ENCODE assay signal across 9 cellular contexts in the genomic region with DNA sequence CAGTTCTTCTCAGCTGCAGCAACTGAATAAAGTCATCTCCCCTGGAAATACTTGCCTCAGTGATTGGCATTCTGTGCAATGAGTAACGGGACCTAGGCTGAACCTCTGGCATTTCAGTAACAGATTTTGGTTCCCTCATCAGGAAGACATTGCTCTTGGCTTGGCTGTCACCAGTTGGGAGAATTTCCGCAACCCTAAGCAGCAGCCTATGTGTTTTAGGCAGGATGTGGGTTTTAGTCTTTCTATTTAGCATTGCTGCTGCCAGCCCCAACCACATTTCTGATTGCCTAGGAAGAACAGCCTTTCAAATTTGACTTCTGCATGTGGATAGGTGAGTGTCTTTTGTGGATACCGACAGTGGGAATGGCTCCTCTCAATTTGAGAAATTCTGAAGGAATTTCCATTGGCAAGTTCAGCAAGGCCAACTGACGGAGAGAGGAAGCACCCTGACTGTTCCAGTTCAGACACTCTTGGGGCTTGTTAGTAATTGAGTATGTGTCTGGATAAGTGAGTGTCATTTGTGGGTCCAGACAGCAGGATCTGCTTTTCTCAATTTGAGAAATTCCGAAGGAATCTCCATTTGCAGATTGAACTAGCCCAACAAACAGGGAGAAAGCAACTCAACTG. TPM values are rescaled to one million over a fixed set of nuclear protein-coding genes. Genes with fewer than 3 reads are reported as not detected.
DNase-seq lines count a peak whose midpoint lies in the region; ATAC-seq and TF ChIP-seq lines count a peak whose summit lies in the region.
"Had no signal": no experiment of that assay in that cellular context is flagged by ENCODE, and none has a peak within 500 bp of the region (broad histone marks: within the 10 kb centered on the region; RNA-seq: fewer than 3 reads in every experiment).

No MANE protein-coding gene starts in this region.

- peak; percentile 31 for ATAC-seq in GM18868 (IDR thresholded peaks at IDR 0.05; ENCODE audit: unreplicated experiment)

- TF ChIP-seq CTCF in MM.1S (IDR thresholded peaks at IDR 0.05; ENCODE audit: low read length), result no peak
- TF ChIP-seq CTCF in lower leg skin (IDR thresholded peaks at IDR 0.05), result no peak

- H4K20me1 ChIP-seq in MM.1S (ENCODE audit: insufficient read depth, low read length), result no peaks in the 10 kb centered on the region

- no peaks in the 10 kb centered on the region for H3K9me3 ChIP-seq in MM.1S (replicated peaks; ENCODE audit: insufficient read depth, low read length)

- H2AFZ ChIP-seq in MM.1S (ENCODE audit: low read length), result no peak overlapping the region

- WGBS in lower leg skin, 2 donors, result 64 to 68% methylated on average over 5 of the region's 5 CpGs

- intact Hi-C loops in lower leg skin (cut with DNase I; ENCODE audit: low total_unique reads), result no loop called here

- no peak overlapping the region for H3K9ac ChIP-seq in MM.1S (ENCODE audit: low read length)

- DNase-seq in MM.1S (peak; percentile 25), activated T-helper 1 cell treated with Interleukin-2 at 50 U/mL for 16 hours (ENCODE audit: low read depth) (peak; percentile 10), NCI-H146 (lab: John Stamatoyannopoulos, UW) (no peak), NCI-H510A treated with DMSO at 0.1 percent for 48 hours (lab: John Stamatoyannopoulos, UW) (no peak), lower leg skin (ENCODE audit: low spot score in 2 of 2) (no peak), NCI-H1105 treated with DMSO at 0.1 percent for 48 hours (lab: John Stamatoyannopoulos, UW) (no peak)
- DNase-seq in stimulated activated CD4-positive, alpha-beta T cell treated with anti-CD3 and anti-CD28 coated beads, Interleukin-4, amount 100 ng/mL, for 4 hours, result peak; percentile 3 to 16
- DNase-seq: NCI-H1105 had no signal

- no peak overlapping the region for H3K4me2 ChIP-seq in MM.1S (ENCODE audit: low read depth, low read length)

- peaks cover 21% of the 10 kb centered on the region for H3K4me1 ChIP-seq in MM.1S (ENCODE audit: low read length)

- no peak for TF ChIP-seq POLR2A in lower leg skin (IDR thresholded peaks at IDR 0.05)

- H3K4me3 ChIP-seq in MM.1S (ENCODE audit: low read length), result no peak overlapping the region
- H3K4me3 ChIP-seq in lower leg skin (ENCODE audit: low read depth, poor library complexity, severe bottlenecking), result no peak overlapping the region

- peaks cover 16% of the 10 kb centered on the region; the same call in 1 of the 2 replicates for H3F3A ChIP-seq in MM.1S (ENCODE audit: insufficient read depth, low read length)

- H3K27me3 ChIP-seq in MM.1S (replicated peaks; ENCODE audit: insufficient read depth, low read length), result no peaks in the 10 kb centered on the region

- no peaks in the 10 kb centered on the region for H3K79me2 ChIP-seq in MM.1S (ENCODE audit: low read length)

- no peak overlapping the region for H3K27ac ChIP-seq in MM.1S (ENCODE audit: low read length)

- no peaks in the 10 kb centered on the region for H3K9me2 ChIP-seq in MM.1S (replicated peaks; ENCODE audit: insufficient read depth, low read length)

- no peaks in the 10 kb centered on the region for H3K36me3 ChIP-seq in MM.1S (replicated peaks; ENCODE audit: insufficient read depth, low read length)

RNA-seq across cellular contexts. Expression of a gene that starts 19.0 kb away (rescaled TPM):
- total RNA-seq in lower leg skin, result 10 to 100 TPM; 60.8 to 80.5 (median 68.4) TPM

RNA-seq across cellular contexts. Expression of a gene that starts 20.1 kb away (rescaled TPM):
- under 1 TPM in 3 of 4 donors, not detected in 1; 0.19 to 0.64 (median 0.51) TPM for total RNA-seq in lower leg skin

RNA-seq across cellular contexts. Expression of a gene that starts 47.8 kb away (rescaled TPM):
- total RNA-seq in lower leg skin, result not detected

RNA-seq across cellular contexts. Expression of a gene that starts 59.3 kb away (rescaled TPM):
- 1 to 10 TPM in 1 of 4 donors, under 1 TPM in 3; 0.42 to 2.4 (median 0.65) TPM for total RNA-seq in lower leg skin

Comparison
In these comparisons a context has a peak if more than half of its experiments do, and no peak if none do; other contexts are left out.
1. DNase-seq: peak in MM.1S (single experiment), activated T-helper 1 cell treated with Interleukin-2 at 50 U/mL for 16 hours (single experiment) and stimulated activated CD4-positive, alpha-beta T cell treated with anti-CD3 and anti-CD28 coated beads, Interleukin-4, amount 100 ng/mL, for 4 hours (2 of 2); none in NCI-H146 (single experiment), NCI-H510A treated with DMSO at 0.1 percent for 48 hours (single experiment), lower leg skin (0 of 2) and NCI-H1105 treated with DMSO at 0.1 percent for 48 hours (single experiment).